ENCODE assay signal across 10 cellular contexts in the genomic region with DNA sequence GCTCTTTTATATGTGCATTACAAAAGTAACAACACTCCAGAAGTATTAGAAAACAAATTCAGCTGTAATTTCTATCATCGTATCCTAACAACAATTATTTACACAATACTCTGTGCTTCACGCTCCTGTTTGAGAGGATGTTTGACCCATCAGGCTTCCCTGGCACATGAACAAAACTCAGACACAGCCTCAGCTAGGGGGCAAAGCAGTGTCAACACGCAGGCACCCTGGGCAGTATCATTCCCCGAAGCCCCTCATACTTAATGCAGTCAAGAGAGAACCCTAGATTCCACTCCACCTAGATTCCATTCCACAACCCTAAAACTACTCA. TPM values are rescaled to one million over a fixed set of nuclear protein-coding genes. Genes with fewer than 3 reads are reported as not detected.
A peak's percentile ranks its signal among the peaks of the same experiment; 100 is the strongest.
DNase-seq lines count a peak whose midpoint lies in the region; ATAC-seq and TF ChIP-seq lines count a peak whose summit lies in the region.
"Had no signal": no experiment of that assay in that cellular context is flagged by ENCODE, and none has a peak within 500 bp of the region (broad histone marks: within the 10 kb centered on the region; RNA-seq: fewer than 3 reads in every experiment).

No MANE protein-coding gene starts in this region.

- H3K9me3 Mint-ChIP-seq in CD4-positive, alpha-beta T cell = no peaks in the 10 kb centered on the region
- H3K9me3 Mint-ChIP-seq in progenitor cell of endocrine pancreas (ENCODE audit: low read depth) = no peaks in the 10 kb centered on the region
- H3K9me3 Mint-ChIP-seq: naive thymus-derived CD8-positive, alpha-beta T cell had no signal

- H3K27ac ChIP-seq in CD4-positive, alpha-beta T cell (ENCODE audit: low read depth, low read length) = no peak overlapping the region
- no peak overlapping the region for H3K27ac ChIP-seq in OCI-LY3 (ENCODE audit: low read length)
- no peak overlapping the region for H3K27ac ChIP-seq in colonic mucosa

- no peaks in the 10 kb centered on the region for H3K36me3 Mint-ChIP-seq in CD4-positive, alpha-beta T cell (ENCODE audit: low read depth)
- peaks cover 11% of the 10 kb centered on the region for H3K36me3 Mint-ChIP-seq in progenitor cell of endocrine pancreas (ENCODE audit: insufficient read depth)
- H3K36me3 Mint-ChIP-seq: activated CD8-positive, alpha-beta memory T cell treated with anti-CD3 and anti-CD28 coated beads, Interleukin-2, amount 10 ng/mL, durations not matched to agents 7 days and 5 days had no signal

- H3K9me3 ChIP-seq in CD4-positive, alpha-beta T cell (ENCODE audit: control insufficient read depth, low read length) = no peaks in the 10 kb centered on the region
- H3K9me3 ChIP-seq in OCI-LY3 (ENCODE audit: insufficient read depth, low read length) (no peaks in the 10 kb centered on the region), colonic mucosa (no peaks in the 10 kb centered on the region)

- intact Hi-C loops in CD4-positive, alpha-beta T cell (cut with DNase I, micrococcal nuclease) = loop anchor here in 1 of 2 experiments (2.0 kb wide), 1 partner anchor 14 kb away; no protein-coding TSS in a partner anchor
- intact Hi-C loops in colonic mucosa (cut with DNase I) = loop anchor here (10.0 kb wide), 1 partner anchor 750 kb away; no protein-coding TSS in a partner anchor

- no peak overlapping the region for H3K9ac ChIP-seq in OCI-LY3 (ENCODE audit: low read length)
- peak overlapping the region in 1 of 2 donors; percentile 1 for H3K9ac ChIP-seq in colonic mucosa (ENCODE audit: low read depth in 2 of 2, low read length in 2 of 2)

- no peaks in the 10 kb centered on the region for H4K20me1 ChIP-seq in OCI-LY3 (ENCODE audit: insufficient read depth, low read length)

- ATAC-seq in CD4-positive, alpha-beta T cell (ENCODE audit: poor library complexity) = no peak
- no peak for ATAC-seq in SK-N-SH treated with all-trans-retinoic acid at 6 μM for 48 hours

- POLR2A ChIA-PET in CD4-positive, alpha-beta T cell (lab: Charles Lee) = interaction anchor here (2.3 kb wide), 1 partner anchor 22 kb away, joined by 12 read pairs; a partner anchor contains a TSS

- H3K4me3 ChIP-seq in OCI-LY3 (ENCODE audit: low read length) = no peak overlapping the region
- no peak overlapping the region for H3K4me3 ChIP-seq in colonic mucosa

- H3K27ac Mint-ChIP-seq in CD4-positive, alpha-beta T cell = no peak overlapping the region
- no peak overlapping the region for H3K27ac Mint-ChIP-seq in progenitor cell of endocrine pancreas
- H3K27ac Mint-ChIP-seq: activated CD8-positive, alpha-beta memory T cell treated with anti-CD3 and anti-CD28 coated beads, Interleukin-2, amount 10 ng/mL, durations not matched to agents 7 days and 5 days had no signal

- H3K27me3 Mint-ChIP-seq in CD4-positive, alpha-beta T cell = no peaks in the 10 kb centered on the region
- no peaks in the 10 kb centered on the region for H3K27me3 Mint-ChIP-seq in progenitor cell of endocrine pancreas

- H2AFZ ChIP-seq in OCI-LY3 (ENCODE audit: low read depth, low read length) = peak overlapping the region; percentile 81; the same call in 1 of the 2 replicates

- peak; percentile 70 for TF ChIP-seq CTCF in CD4-positive, alpha-beta T cell (IDR thresholded peaks at IDR 0.05)
- no peak for TF ChIP-seq CTCF in OCI-LY3 (IDR thresholded peaks at IDR 0.05; ENCODE audit: low read depth, low read length)
- peak; percentile 11 for TF ChIP-seq CTCF in colonic mucosa (IDR thresholded peaks at IDR 0.05)
- TF ChIP-seq CTCF in progenitor cell of endocrine pancreas (IDR thresholded peaks at IDR 0.05; ENCODE audit: unreplicated experiment) = peak; percentile 16

- H3K4me1 ChIP-seq in OCI-LY3 (ENCODE audit: low read length) (peaks cover 9% of the 10 kb centered on the region), colonic mucosa (peaks cover 9% of the 10 kb centered on the region)

- CTCF ChIA-PET in CD4-positive, alpha-beta T cell (lab: Charles Lee) = interaction anchor here (1.1 to 1.4 kb wide), 3 partner anchors 10 to 22 kb away, joined by 3 to 4 read pairs (median 3); no protein-coding TSS in a partner anchor

- no peak for DNase-seq in CD4-positive, alpha-beta T cell
- no peak for DNase-seq in colonic mucosa
- no peak for DNase-seq in progenitor cell of endocrine pancreas (ENCODE audit: low spot score, unreplicated experiment)
- DNase-seq in stimulated activated CD4-positive, alpha-beta T cell treated with anti-CD3 and anti-CD28 coated beads, Interleukin-4, amount 100 ng/mL, for 1 hour = no peak
- no peak for DNase-seq in NCI-H1417 (lab: John Stamatoyannopoulos, UW)
- no peak for DNase-seq in NCI-H774 (lab: John Stamatoyannopoulos, UW)

- H3K27me3 ChIP-seq in CD4-positive, alpha-beta T cell (ENCODE audit: control insufficient read depth, insufficient read depth, low read length) = no peaks in the 10 kb centered on the region
- H3K27me3 ChIP-seq in OCI-LY3 (ENCODE audit: low read depth, low read length) (peaks cover 20% of the 10 kb centered on the region), colonic mucosa (no peaks in the 10 kb centered on the region)

- H3K4me3 Mint-ChIP-seq in CD4-positive, alpha-beta T cell = no peak overlapping the region
- H3K4me3 Mint-ChIP-seq in progenitor cell of endocrine pancreas (ENCODE audit: low read depth) = no peak overlapping the region
- H3K4me3 Mint-ChIP-seq: activated CD8-positive, alpha-beta memory T cell treated with anti-CD3 and anti-CD28 coated beads, Interleukin-2, amount 10 ng/mL, durations not matched to agents 7 days and 5 days had no signal

- no peaks in the 10 kb centered on the region for H3K79me2 ChIP-seq in OCI-LY3 (ENCODE audit: low read length)

- peaks cover 28% of the 10 kb centered on the region for H3K4me1 Mint-ChIP-seq in CD4-positive, alpha-beta T cell (ENCODE audit: low read depth)
- peaks cover 32% of the 10 kb centered on the region for H3K4me1 Mint-ChIP-seq in progenitor cell of endocrine pancreas (ENCODE audit: low read depth)

- H3K36me3 ChIP-seq in OCI-LY3 (replicated peaks; ENCODE audit: low read depth, low read length) = no peaks in the 10 kb centered on the region
- no peaks in the 10 kb centered on the region for H3K36me3 ChIP-seq in colonic mucosa

- H3K4me2 ChIP-seq in OCI-LY3 (ENCODE audit: low read length) = peak overlapping the region; percentile 63

TF ChIP-seq in SK-N-SH treated with all-trans-retinoic acid at 6 μM for 48 hours, 23 proteins besides CTCF, POLR2A, EP300 and RAD21:
- TF ChIP-seq, protein P1, sequence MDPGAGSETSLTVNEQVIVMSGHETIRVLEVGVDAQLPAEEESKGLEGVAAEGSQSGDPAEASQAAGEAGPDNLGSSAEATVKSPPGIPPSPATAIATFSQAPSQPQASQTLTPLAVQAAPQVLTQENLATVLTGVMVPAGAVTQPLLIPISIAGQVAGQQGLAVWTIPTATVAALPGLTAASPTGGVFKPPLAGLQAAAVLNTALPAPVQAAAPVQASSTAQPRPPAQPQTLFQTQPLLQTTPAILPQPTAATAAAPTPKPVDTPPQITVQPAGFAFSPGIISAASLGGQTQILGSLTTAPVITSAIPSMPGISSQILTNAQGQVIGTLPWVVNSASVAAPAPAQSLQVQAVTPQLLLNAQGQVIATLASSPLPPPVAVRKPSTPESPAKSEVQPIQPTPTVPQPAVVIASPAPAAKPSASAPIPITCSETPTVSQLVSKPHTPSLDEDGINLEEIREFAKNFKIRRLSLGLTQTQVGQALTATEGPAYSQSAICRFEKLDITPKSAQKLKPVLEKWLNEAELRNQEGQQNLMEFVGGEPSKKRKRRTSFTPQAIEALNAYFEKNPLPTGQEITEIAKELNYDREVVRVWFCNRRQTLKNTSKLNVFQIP (CRISPR knock-in tag; IDR thresholded peaks at IDR 0.05; ENCODE audit: borderline replicate concordance, low read depth) = no peak
- TF ChIP-seq OSR1 (CRISPR knock-in tag; IDR thresholded peaks at IDR 0.05) (no peak), ZFP30 (CRISPR knock-in tag; IDR thresholded peaks at IDR 0.05) (no peak)
- TF ChIP-seq, protein P2, sequence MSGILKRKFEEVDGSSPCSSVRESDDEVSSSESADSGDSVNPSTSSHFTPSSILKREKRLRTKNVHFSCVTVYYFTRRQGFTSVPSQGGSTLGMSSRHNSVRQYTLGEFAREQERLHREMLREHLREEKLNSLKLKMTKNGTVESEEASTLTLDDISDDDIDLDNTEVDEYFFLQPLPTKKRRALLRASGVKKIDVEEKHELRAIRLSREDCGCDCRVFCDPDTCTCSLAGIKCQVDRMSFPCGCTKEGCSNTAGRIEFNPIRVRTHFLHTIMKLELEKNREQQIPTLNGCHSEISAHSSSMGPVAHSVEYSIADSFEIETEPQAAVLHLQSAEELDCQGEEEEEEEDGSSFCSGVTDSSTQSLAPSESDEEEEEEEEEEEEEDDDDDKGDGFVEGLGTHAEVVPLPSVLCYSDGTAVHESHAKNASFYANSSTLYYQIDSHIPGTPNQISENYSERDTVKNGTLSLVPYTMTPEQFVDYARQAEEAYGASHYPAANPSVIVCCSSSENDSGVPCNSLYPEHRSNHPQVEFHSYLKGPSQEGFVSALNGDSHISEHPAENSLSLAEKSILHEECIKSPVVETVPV (CRISPR knock-in tag; IDR thresholded peaks at IDR 0.05) = no peak

RNA-seq across cellular contexts. Expression of a gene that starts 15.4 kb away (rescaled TPM):
- total RNA-seq in CD4-positive, alpha-beta T cell = under 1 TPM; 0.33 to 0.45 TPM
- total RNA-seq in colonic mucosa (10 to 100 TPM; 63.6 to 66.0 TPM), progenitor cell of endocrine pancreas (30.1 and 30.7 TPM in 2 replicates)

RNA-seq across cellular contexts. Expression of a gene that starts 22.2 kb away (rescaled TPM):
- total RNA-seq in CD4-positive, alpha-beta T cell = 10 to 100 TPM; 36.4 to 39.3 TPM
- 10 to 100 TPM; 10.7 to 12.4 TPM for total RNA-seq in colonic mucosa
- total RNA-seq in progenitor cell of endocrine pancreas = 22.0 and 25.2 TPM in 2 replicates

Comparison
In these comparisons a context has a peak if more than half of its experiments do, and no peak if none do; other contexts are left out.
1. RNA of a gene that starts 15.4 kb away (total RNA-seq): 63.6 to 66.0 TPM in colonic mucosa and 30.1 to 30.7 TPM in progenitor cell of endocrine pancreas; 0.33 to 0.45 TPM in CD4-positive, alpha-beta T cell; every median in the first group is over 10 times any median in the second.